In genomic region chr12:123022846-123023245, GRCh38 we compare ENCODE assay signal across 20 cellular contexts. TPM values are rescaled to one million over a fixed set of nuclear protein-coding genes. Genes with fewer than 3 reads are reported as not detected.
DNase-seq lines count a peak whose midpoint lies in the region; ATAC-seq and TF ChIP-seq lines count a peak whose summit lies in the region.
"Had no signal": no experiment of that assay in that cellular context is flagged by ENCODE, and none has a peak within 500 bp of the region (broad histone marks: within the 10 kb centered on the region; RNA-seq: fewer than 3 reads in every experiment).

No MANE protein-coding gene starts in this region.

- BruUV-seq in OCI-LY7 (replicated peaks; lab: Mats Ljungman, UMichigan), result no TSS peak

- WGBS in aorta, 2 donors, result 88 to 89% methylated on average over 5 of the region's 5 CpGs

- peak overlapping the region; percentile 7 for H3K27ac Mint-ChIP-seq in activated CD4-positive, alpha-beta T cell treated with anti-CD3 and anti-CD28 coated beads, Interleukin-2, amount 10 ng/mL, durations not matched to agents 7 days and 5 days
- no peak overlapping the region for H3K27ac Mint-ChIP-seq in chondrocyte (ENCODE audit: unreplicated experiment)
- H3K27ac Mint-ChIP-seq: CD8-positive, alpha-beta memory T cell had no signal

- H3K4me2 ChIP-seq in OCI-LY7 (ENCODE audit: low read length), result no peak overlapping the region
- H3K4me2 ChIP-seq: A549 had no signal

- no peaks in the 10 kb centered on the region for H3K9me2 ChIP-seq in OCI-LY7 (ENCODE audit: insufficient read depth, low read length)

- peaks cover 23% of the 10 kb centered on the region for H3K4me1 Mint-ChIP-seq in activated CD4-positive, alpha-beta T cell treated with anti-CD3 and anti-CD28 coated beads, Interleukin-2, amount 10 ng/mL, durations not matched to agents 7 days and 5 days
- peaks cover 7% of the 10 kb centered on the region for H3K4me1 Mint-ChIP-seq in chondrocyte (ENCODE audit: low read depth)

- no peaks in the 10 kb centered on the region for H3K79me2 ChIP-seq in OCI-LY7 (ENCODE audit: insufficient read depth, low read depth, low read length)

- no peaks in the 10 kb centered on the region for H3K27me3 Mint-ChIP-seq in activated CD4-positive, alpha-beta T cell treated with anti-CD3 and anti-CD28 coated beads, Interleukin-2, amount 10 ng/mL, durations not matched to agents 7 days and 5 days
- no peaks in the 10 kb centered on the region for H3K27me3 Mint-ChIP-seq in chondrocyte (ENCODE audit: low read depth)
- H3K27me3 Mint-ChIP-seq: CD8-positive, alpha-beta memory T cell had no signal

- H3K4me1 ChIP-seq in lower lobe of right lung (peaks cover 11% of the 10 kb centered on the region), aorta (ENCODE audit: control insufficient read depth in 1 of 2, insufficient read depth in 2 of 2, low read length in 2 of 2) (no peaks in the 10 kb centered on the region), OCI-LY7 (ENCODE audit: insufficient read depth, low read length, poor library complexity, severe bottlenecking) (no peaks in the 10 kb centered on the region)
- H3K4me1 ChIP-seq: HAP-1 had no signal

- no peak overlapping the region for H3K27ac ChIP-seq in lower lobe of right lung
- no peak overlapping the region for H3K27ac ChIP-seq in aorta (ENCODE audit: low read depth in 1 of 2, low read length in 2 of 2)
- no peak overlapping the region for H3K27ac ChIP-seq in OCI-LY7 (ENCODE audit: low read depth, low read length, poor library complexity, severe bottlenecking)
- H3K27ac ChIP-seq: 22Rv1, GM23248 had no signal

- ATAC-seq in lower lobe of right lung (no peak), aorta (ENCODE audit: low FRiP score) (peak; percentile 31)
- ATAC-seq: A549, GM12878 had no signal

- H2AFZ ChIP-seq in OCI-LY7 (ENCODE audit: low read length), result no peak overlapping the region
- H2AFZ ChIP-seq: GM23248 had no signal

- POLR2A ChIA-PET in activated CD4-positive, alpha-beta T cell treated with anti-CD3 and anti-CD28 coated beads, Interleukin-2, amount 10 ng/mL, durations not matched to agents 7 days and 5 days (lab: Charles Lee), result no interaction called here
- POLR2A ChIA-PET in OCI-LY7 (lab: Charles Lee), result no interaction called here

- H3K4me3 ChIP-seq in lower lobe of right lung, result no peak overlapping the region
- H3K4me3 ChIP-seq in aorta (ENCODE audit: low read length in 2 of 2), result no peak overlapping the region
- no peak overlapping the region for H3K4me3 ChIP-seq in OCI-LY7 (ENCODE audit: low read depth, low read length, poor library complexity, severe bottlenecking)
- H3K4me3 ChIP-seq: A549, GM12878, GM23248, HAP-1 had no signal

- no peaks in the 10 kb centered on the region for H3K9me3 Mint-ChIP-seq in activated CD4-positive, alpha-beta T cell treated with anti-CD3 and anti-CD28 coated beads, Interleukin-2, amount 10 ng/mL, durations not matched to agents 7 days and 5 days
- H3K9me3 Mint-ChIP-seq in chondrocyte (ENCODE audit: low read depth), result no peaks in the 10 kb centered on the region
- H3K9me3 Mint-ChIP-seq: CD8-positive, alpha-beta memory T cell had no signal

- peaks cover 12% of the 10 kb centered on the region for H3K36me3 ChIP-seq in lower lobe of right lung
- H3K36me3 ChIP-seq in aorta (ENCODE audit: control insufficient read depth in 1 of 2, insufficient read depth in 2 of 2, low read length in 1 of 2), result no peaks in the 10 kb centered on the region
- H3K36me3 ChIP-seq in OCI-LY7 (ENCODE audit: insufficient read depth, low read length), result no peaks in the 10 kb centered on the region
- H3K36me3 ChIP-seq: HAP-1 had no signal

- no peak overlapping the region for H3K4me3 Mint-ChIP-seq in activated CD4-positive, alpha-beta T cell treated with anti-CD3 and anti-CD28 coated beads, Interleukin-2, amount 10 ng/mL, durations not matched to agents 7 days and 5 days
- H3K4me3 Mint-ChIP-seq in chondrocyte (ENCODE audit: unreplicated experiment), result no peak overlapping the region
- H3K4me3 Mint-ChIP-seq: CD8-positive, alpha-beta memory T cell had no signal

- CTCF ChIA-PET in activated CD4-positive, alpha-beta T cell treated with anti-CD3 and anti-CD28 coated beads, Interleukin-2, amount 10 ng/mL, durations not matched to agents 7 days and 5 days (lab: Charles Lee), result interaction anchor here (0.7 to 1.6 kb wide), 4 partner anchors 20 to 338 kb away, joined by 3 to 7 read pairs (median 4); no protein-coding TSS in a partner anchor
- CTCF ChIA-PET in OCI-LY7 (lab: Charles Lee; ENCODE audit: unreplicated experiment), result no interaction called here

- intact Hi-C loops in lower lobe of right lung (cut with DNase I) (no loop called here), aorta (cut with DNase I) (no loop called here), OCI-LY7 (cut with micrococcal nuclease; ENCODE audit: unreplicated experiment) (no loop called here)

- H3K9me3 ChIP-seq in lower lobe of right lung (no peaks in the 10 kb centered on the region), aorta (ENCODE audit: control insufficient read depth, low read length) (no peaks in the 10 kb centered on the region), OCI-LY7 (ENCODE audit: low read length) (no peaks in the 10 kb centered on the region)
- H3K9me3 ChIP-seq: A549, HAP-1 had no signal

- TF ChIP-seq CTCF in chondrocyte (IDR thresholded peaks at IDR 0.05) (no peak), lower lobe of right lung (IDR thresholded peaks at IDR 0.05) (no peak), OCI-LY7 (conservative IDR thresholded peaks at IDR 0.05; ENCODE audit: low read length) (no peak)

- DNase-seq in activated CD4-positive, alpha-beta T cell treated with anti-CD3 and anti-CD28 coated beads, Interleukin-2, amount 10 ng/mL, durations not matched to agents 7 days and 5 days, result no peak
- no peak for DNase-seq in activated CD4-positive, alpha-beta T cell treated with anti-CD3 and anti-CD28 coated beads for 48 hours
- DNase-seq in chondrocyte (ENCODE audit: low spot score), result peak; percentile 59
- peak; percentile 26 for DNase-seq in lower lobe of right lung
- DNase-seq in aorta, result peak; percentile 21 to 40
- DNase-seq in OCI-LY7 (ENCODE audit: low spot score), result no peak
- DNase-seq in cerebellar nuclear complex (lab: John Stamatoyannopoulos, UW), result no peak
- DNase-seq in effector CD8-positive, alpha-beta T cell (lab: John Stamatoyannopoulos, UW), result no peak
- DNase-seq: AML-193; CD8-positive, alpha-beta memory T cell; COR-L47; DMS 273 treated with DMSO at 0.1 percent for 48 hours; DMS53; DND-41; EL; GM23248 had no signal

- H3K36me3 Mint-ChIP-seq in activated CD4-positive, alpha-beta T cell treated with anti-CD3 and anti-CD28 coated beads, Interleukin-2, amount 10 ng/mL, durations not matched to agents 7 days and 5 days (ENCODE audit: low read depth), result peaks cover 1% of the 10 kb centered on the region
- no peaks in the 10 kb centered on the region for H3K36me3 Mint-ChIP-seq in chondrocyte (ENCODE audit: low read depth)

- no peaks in the 10 kb centered on the region for H4K20me1 ChIP-seq in OCI-LY7 (ENCODE audit: insufficient read depth, low read length)

- no peaks in the 10 kb centered on the region for H3K27me3 ChIP-seq in lower lobe of right lung (ENCODE audit: low read depth)
- H3K27me3 ChIP-seq in aorta (ENCODE audit: control insufficient read depth in 1 of 2, insufficient read depth in 2 of 2, low read length in 1 of 2), result no peaks in the 10 kb centered on the region

RNA-seq across cellular contexts. Expression of gene ARL6IP4, which starts 42.4 kb away (rescaled TPM):
- 100 to 1,000 TPM; 160 to 180 TPM for total RNA-seq in activated CD4-positive, alpha-beta T cell treated with anti-CD3 and anti-CD28 coated beads, Interleukin-2, amount 10 ng/mL, durations not matched to agents 7 days and 5 days
- total RNA-seq in chondrocyte (145 to 165 TPM (median 146 TPM) in 3 replicates), lower lobe of right lung (139 TPM), aorta (100 to 1,000 TPM; 128 to 156 TPM), OCI-LY7 (2022) (213 and 228 TPM in 2 replicates)
- 100 to 1,000 TPM; 430 to 511 TPM for polyA plus RNA-seq in aorta
- total RNA-seq in OCI-LY7 (2014; rRNA removed; shearing (Covaris generic)), result 263 and 329 TPM in 2 replicates

RNA-seq across cellular contexts. Expression of gene OGFOD2, which starts 47.8 kb away (rescaled TPM):
- total RNA-seq in activated CD4-positive, alpha-beta T cell treated with anti-CD3 and anti-CD28 coated beads, Interleukin-2, amount 10 ng/mL, durations not matched to agents 7 days and 5 days, result 10 to 100 TPM; 25.3 to 25.9 TPM
- total RNA-seq in chondrocyte (12.0 to 13.7 TPM (median 13.5 TPM) in 3 replicates), lower lobe of right lung (19.5 TPM), aorta (10 to 100 TPM in 1 of 2 donors, 1 to 10 TPM in 1; 8.9 to 13.6 TPM), OCI-LY7 (2022) (25.0 and 25.8 TPM in 2 replicates)
- 10 to 100 TPM; 14.3 to 16.6 TPM for polyA plus RNA-seq in aorta
- 13.1 and 17.8 TPM in 2 replicates for total RNA-seq in OCI-LY7 (2014; rRNA removed; shearing (Covaris generic))

RNA-seq across cellular contexts. Expression of gene ABCB9, which starts 56.6 kb away (rescaled TPM):
- total RNA-seq in activated CD4-positive, alpha-beta T cell treated with anti-CD3 and anti-CD28 coated beads, Interleukin-2, amount 10 ng/mL, durations not matched to agents 7 days and 5 days, result 1 to 10 TPM; 4.7 to 6.7 TPM
- total RNA-seq in chondrocyte (12.9 to 21.6 TPM (median 14.2 TPM) in 3 replicates), lower lobe of right lung (2.9 TPM), aorta (10 to 100 TPM in 1 of 2 donors, 1 to 10 TPM in 1; 5.9 to 13.0 TPM), OCI-LY7 (2022) (6.8 and 7.9 TPM in 2 replicates)
- polyA plus RNA-seq in aorta, result 1 to 10 TPM; 1.1 to 6.6 TPM
- 4.0 and 7.0 TPM in 2 replicates for total RNA-seq in OCI-LY7 (2014; rRNA removed; shearing (Covaris generic))

Comparison
In these comparisons a context has a peak if more than half of its experiments do, and no peak if none do; other contexts are left out.
1. DNase-seq: peak in chondrocyte (single experiment), lower lobe of right lung (single experiment) and aorta (2 of 2); none in activated CD4-positive, alpha-beta T cell treated with anti-CD3 and anti-CD28 coated beads, Interleukin-2, amount 10 ng/mL, durations not matched to agents 7 days and 5 days (single experiment), activated CD4-positive, alpha-beta T cell treated with anti-CD3 and anti-CD28 coated beads for 48 hours (single experiment), OCI-LY7 (single experiment), cerebellar nuclear complex (0 of 2) and effector CD8-positive, alpha-beta T cell (single experiment).